In genomic region chr7:102190777-102191176, GRCh38 we compare ENCODE assay signal across 22 cellular contexts.
DNase-seq lines count a peak whose midpoint lies in the region; ATAC-seq and TF ChIP-seq lines count a peak whose summit lies in the region.
"Had no signal": no experiment of that assay in that cellular context is flagged by ENCODE, and none has a peak within 500 bp of the region (broad histone marks: within the 10 kb centered on the region; RNA-seq: fewer than 3 reads in every experiment).

No MANE protein-coding gene starts in this region.

- H2BK15ac ChIP-seq in neuronal stem cell (ENCODE audit: low read length), result no peak overlapping the region

- H4K8ac ChIP-seq in neuronal stem cell (ENCODE audit: low read depth, low read length), result no peak overlapping the region

- H2AFZ ChIP-seq in neuronal stem cell (ENCODE audit: low read length), result no peak overlapping the region

- DNase-seq in natural killer cell treated with Interleukin-12 subunit alpha and Interleukin-12 subunit beta and Interleukin-15 and Interleukin-18, amount 100 ng/mL, for 72 hours (ENCODE audit: low spot score), result peak; percentile 23
- no peak for DNase-seq in natural killer cell
- peak; percentile 25 for DNase-seq in NT2/D1 (ENCODE audit: low read depth, low spot score)
- DNase-seq in iPS DF 19.7 (ENCODE audit: low read depth, low spot score), result peak; percentile 15
- DNase-seq in neuronal stem cell (ENCODE audit: low spot score), result no peak
- no peak for DNase-seq in GOT3 (lab: John Stamatoyannopoulos, UW)
- no peak for DNase-seq in activated gamma-delta T cell (lab: John Stamatoyannopoulos, UW)
- DNase-seq: 8988T; Calu3; CD8-positive, alpha-beta memory T cell; GDM1; KBM-7; NCI-H1092 treated with DMSO at 0.1 percent for 48 hours; NCI-H146; NCI-H2029; NCI-H2171; NCI-H345; NCI-H524; NCI-H82; Peyer's patch had no signal

- peaks cover 8% of the 10 kb centered on the region for H3K36me3 Mint-ChIP-seq in natural killer cell treated with Interleukin-12 subunit alpha and Interleukin-12 subunit beta and Interleukin-15 and Interleukin-18, amount 100 ng/mL, for 72 hours
- H3K36me3 Mint-ChIP-seq in natural killer cell, result no peaks in the 10 kb centered on the region

- no peak overlapping the region for H2BK120ac ChIP-seq in neuronal stem cell (ENCODE audit: low read depth, low read length)

- no peak overlapping the region for H2BK12ac ChIP-seq in neuronal stem cell (ENCODE audit: low read length)

- H3K9ac ChIP-seq in NT2/D1 (ENCODE audit: insufficient read length, low read depth) (no peak overlapping the region), neuronal stem cell (ENCODE audit: low read depth, low read length, poor library complexity) (no peak overlapping the region)

- no peaks in the 10 kb centered on the region for H3K9me3 Mint-ChIP-seq in natural killer cell treated with Interleukin-12 subunit alpha and Interleukin-12 subunit beta and Interleukin-15 and Interleukin-18, amount 100 ng/mL, for 72 hours
- no peaks in the 10 kb centered on the region for H3K9me3 Mint-ChIP-seq in natural killer cell
- H3K9me3 Mint-ChIP-seq: CD8-positive, alpha-beta memory T cell had no signal

- H2AK5ac ChIP-seq in neuronal stem cell (ENCODE audit: low read depth, low read length), result no peak overlapping the region

- H3K27ac ChIP-seq in neuronal stem cell (replicated peaks; ENCODE audit: low read length), result no peak overlapping the region
- H3K27ac ChIP-seq: C4-2B, Peyer's patch had no signal

- no peak overlapping the region for H3K4me3 ChIP-seq in NT2/D1 (ENCODE audit: insufficient read length, low read depth)
- H3K4me3 ChIP-seq in neuronal stem cell (ENCODE audit: low read length in 2 of 2), result no peak overlapping the region
- H3K4me3 ChIP-seq: Peyer's patch had no signal

- no peak overlapping the region for H3K4ac ChIP-seq in neuronal stem cell (ENCODE audit: low read length)

- H3K36me3 ChIP-seq in NT2/D1 (ENCODE audit: insufficient read depth, insufficient read length, low read length) (peaks cover 38% of the 10 kb centered on the region), neuronal stem cell (replicated peaks in 1 of 2; ENCODE audit: control insufficient read depth in 2 of 2, insufficient read depth in 2 of 2, low read length in 2 of 2) (peaks cover 31 to 77% of the 10 kb centered on the region in 2 donors)

- peaks cover 6% of the 10 kb centered on the region for H3K79me1 ChIP-seq in neuronal stem cell (ENCODE audit: low read depth, low read length)

- TF ChIP-seq CTCF in natural killer cell (IDR thresholded peaks at IDR 0.05), result no peak

- no peak overlapping the region for H4K91ac ChIP-seq in neuronal stem cell (ENCODE audit: low read depth, low read length, poor library complexity)

- H3K9me3 ChIP-seq in NT2/D1 (ENCODE audit: insufficient read depth, low read length) (no peaks in the 10 kb centered on the region), neuronal stem cell (replicated peaks in 1 of 2; ENCODE audit: control insufficient read depth in 2 of 2, insufficient read depth in 1 of 2, low read depth in 1 of 2, low read length in 2 of 2) (no peaks in the 10 kb centered on the region)
- H3K9me3 ChIP-seq: Peyer's patch had no signal

- H3K18ac ChIP-seq in neuronal stem cell (ENCODE audit: low read length), result no peak overlapping the region

- peak overlapping the region; percentile 4 for H3K14ac ChIP-seq in neuronal stem cell (ENCODE audit: low read length)

- H3K23ac ChIP-seq in neuronal stem cell (ENCODE audit: low read depth, low read length, poor library complexity), result peak overlapping the region; percentile 52

- H3K4me2 ChIP-seq in neuronal stem cell (ENCODE audit: insufficient read depth, low read length, poor library complexity, severe bottlenecking), result no peak overlapping the region

- WGBS in neuronal stem cell (ENCODE audit: extremely low coverage in 2 of 2, insufficient read length in 2 of 2, insufficient replicate concordance in 1 of 2), 2 donors, result no CpG with 5 or more reads among the region's 8 CpGs

- intact Hi-C loops in natural killer cell (cut with micrococcal nuclease), result no loop called here

- no peaks in the 10 kb centered on the region for H3K27me3 Mint-ChIP-seq in natural killer cell treated with Interleukin-12 subunit alpha and Interleukin-12 subunit beta and Interleukin-15 and Interleukin-18, amount 100 ng/mL, for 72 hours
- no peaks in the 10 kb centered on the region for H3K27me3 Mint-ChIP-seq in natural killer cell (ENCODE audit: low read depth in 2 of 2)
- H3K27me3 Mint-ChIP-seq: CD8-positive, alpha-beta memory T cell had no signal

- H2BK5ac ChIP-seq in neuronal stem cell (ENCODE audit: low read length), result no peak overlapping the region

- H3K27me3 ChIP-seq in NT2/D1 (ENCODE audit: insufficient read depth, insufficient read length) (no peaks in the 10 kb centered on the region), neuronal stem cell (ENCODE audit: control insufficient read depth in 3 of 3, insufficient read depth in 3 of 3, low read depth in 1 of 3, low read length in 3 of 3) (no peaks in the 10 kb centered on the region)
- H3K27me3 ChIP-seq: Peyer's patch had no signal

- H3K4me1 ChIP-seq in NT2/D1 (ENCODE audit: insufficient read depth, insufficient read length) (peaks cover 7% of the 10 kb centered on the region), neuronal stem cell (ENCODE audit: control insufficient read depth in 2 of 2, insufficient read depth in 1 of 2, low read depth in 1 of 2, low read length in 2 of 2) (peaks cover 0 to 3% of the 10 kb centered on the region in 2 donors)
- H3K4me1 ChIP-seq: Peyer's patch had no signal

- ATAC-seq in natural killer cell treated with Interleukin-12 subunit alpha and Interleukin-12 subunit beta and Interleukin-15 and Interleukin-18, amount 100 ng/mL, for 72 hours, result no peak
- ATAC-seq in natural killer cell (no peak), HG03108 (IDR thresholded peaks at IDR 0.05; ENCODE audit: unreplicated experiment) (no peak)

- H3K4me3 Mint-ChIP-seq in natural killer cell treated with Interleukin-12 subunit alpha and Interleukin-12 subunit beta and Interleukin-15 and Interleukin-18, amount 100 ng/mL, for 72 hours, result no peak overlapping the region
- no peak overlapping the region for H3K4me3 Mint-ChIP-seq in natural killer cell

- no peak overlapping the region for H3K27ac Mint-ChIP-seq in natural killer cell treated with Interleukin-12 subunit alpha and Interleukin-12 subunit beta and Interleukin-15 and Interleukin-18, amount 100 ng/mL, for 72 hours
- H3K27ac Mint-ChIP-seq in natural killer cell, result no peak overlapping the region

- H3K4me1 Mint-ChIP-seq in natural killer cell treated with Interleukin-12 subunit alpha and Interleukin-12 subunit beta and Interleukin-15 and Interleukin-18, amount 100 ng/mL, for 72 hours (ENCODE audit: low read depth in 2 of 2), result no peaks in the 10 kb centered on the region
- H3K4me1 Mint-ChIP-seq in natural killer cell, result no peaks in the 10 kb centered on the region
- H3K4me1 Mint-ChIP-seq: CD8-positive, alpha-beta memory T cell had no signal

Comparison
In these comparisons a context has a peak if more than half of its experiments do, and no peak if none do; other contexts are left out.
1. DNase-seq: peak in natural killer cell treated with Interleukin-12 subunit alpha and Interleukin-12 subunit beta and Interleukin-15 and Interleukin-18, amount 100 ng/mL, for 72 hours (single experiment), NT2/D1 (single experiment) and iPS DF 19.7 (single experiment); none in natural killer cell (single experiment), neuronal stem cell (single experiment), GOT3 (single experiment) and activated gamma-delta T cell (single experiment).